In genomic region chr6:46174904-46175303, GRCh38 we compare ENCODE assay signal across 17 cellular contexts. TPM values are rescaled to one million over a fixed set of nuclear protein-coding genes. Genes with fewer than 3 reads are reported as not detected.
DNase-seq lines count a peak whose midpoint lies in the region; ATAC-seq and TF ChIP-seq lines count a peak whose summit lies in the region.
"Had no signal": no experiment of that assay in that cellular context is flagged by ENCODE, and none has a peak within 500 bp of the region (broad histone marks: within the 10 kb centered on the region; RNA-seq: fewer than 3 reads in every experiment).

No MANE protein-coding gene starts in this region.

- H3K4me3 Mint-ChIP-seq in activated naive CD4-positive, alpha-beta T cell treated with anti-CD3 and anti-CD28 coated beads, Interleukin-2, amount 10 ng/mL, durations not matched to agents 7 days and 5 days = no peak overlapping the region
- H3K4me3 Mint-ChIP-seq in activated naive CD4-positive, alpha-beta T cell treated with anti-CD3 and anti-CD28 coated beads for 36 hours = no peak overlapping the region
- H3K4me3 Mint-ChIP-seq in T-helper 1 cell treated with Interleukin-12 subunit alpha and Interleukin-12 subunit beta and Interleukin-4 antibody, amounts not matched to agents 30 μg/mL and 1 μg/mL, for 36 hours = peak overlapping the region; percentile 41
- peak overlapping the region; percentile 78 to 80 for H3K4me3 Mint-ChIP-seq in effector memory CD8-positive, alpha-beta T cell
- H3K4me3 Mint-ChIP-seq in stimulated activated effector memory CD8-positive, alpha-beta T cell treated with anti-CD3 and anti-CD28 coated beads, Interleukin-12 subunit alpha, Interleukin-12 subunit beta, amount 100 ng/mL, for 72 hours = peak overlapping the region; percentile 57
- no peak overlapping the region for H3K4me3 Mint-ChIP-seq in glutamatergic neuron (ENCODE audit: unreplicated experiment)

- CTCF ChIA-PET in activated naive CD4-positive, alpha-beta T cell treated with anti-CD3 and anti-CD28 coated beads, Interleukin-2, amount 10 ng/mL, durations not matched to agents 7 days and 5 days (lab: Charles Lee) = no interaction called here
- CTCF ChIA-PET in activated naive CD4-positive, alpha-beta T cell treated with anti-CD3 and anti-CD28 coated beads for 36 hours (lab: Charles Lee) = no interaction called here

- intact Hi-C loops in activated naive CD4-positive, alpha-beta T cell treated with anti-CD3 and anti-CD28 coated beads for 36 hours (cut with micrococcal nuclease) = no loop called here

- ATAC-seq in effector memory CD8-positive, alpha-beta T cell (replicated peaks) = peak; percentile 47
- no peak for ATAC-seq in stimulated activated effector memory CD8-positive, alpha-beta T cell treated with anti-CD3 and anti-CD28 coated beads, Interleukin-12 subunit alpha, Interleukin-12 subunit beta, amount 100 ng/mL, for 72 hours

- no peaks in the 10 kb centered on the region for H3K9me3 Mint-ChIP-seq in activated naive CD4-positive, alpha-beta T cell treated with anti-CD3 and anti-CD28 coated beads, Interleukin-2, amount 10 ng/mL, durations not matched to agents 7 days and 5 days
- no peaks in the 10 kb centered on the region for H3K9me3 Mint-ChIP-seq in activated naive CD4-positive, alpha-beta T cell treated with anti-CD3 and anti-CD28 coated beads for 36 hours
- H3K9me3 Mint-ChIP-seq in T-helper 1 cell treated with Interleukin-12 subunit alpha and Interleukin-12 subunit beta and Interleukin-4 antibody, amounts not matched to agents 30 μg/mL and 1 μg/mL, for 36 hours = no peaks in the 10 kb centered on the region
- no peaks in the 10 kb centered on the region for H3K9me3 Mint-ChIP-seq in effector memory CD8-positive, alpha-beta T cell
- H3K9me3 Mint-ChIP-seq in stimulated activated effector memory CD8-positive, alpha-beta T cell treated with anti-CD3 and anti-CD28 coated beads, Interleukin-12 subunit alpha, Interleukin-12 subunit beta, amount 100 ng/mL, for 72 hours = no peaks in the 10 kb centered on the region
- H3K9me3 Mint-ChIP-seq in glutamatergic neuron (ENCODE audit: unreplicated experiment) = no peaks in the 10 kb centered on the region

- peaks cover 39% of the 10 kb centered on the region for H3K4me1 Mint-ChIP-seq in activated naive CD4-positive, alpha-beta T cell treated with anti-CD3 and anti-CD28 coated beads, Interleukin-2, amount 10 ng/mL, durations not matched to agents 7 days and 5 days
- H3K4me1 Mint-ChIP-seq in activated naive CD4-positive, alpha-beta T cell treated with anti-CD3 and anti-CD28 coated beads for 36 hours (ENCODE audit: low read depth) = peaks cover 13% of the 10 kb centered on the region
- H3K4me1 Mint-ChIP-seq in T-helper 1 cell treated with Interleukin-12 subunit alpha and Interleukin-12 subunit beta and Interleukin-4 antibody, amounts not matched to agents 30 μg/mL and 1 μg/mL, for 36 hours (ENCODE audit: low read depth) = peaks cover 21% of the 10 kb centered on the region
- H3K4me1 Mint-ChIP-seq in effector memory CD8-positive, alpha-beta T cell (ENCODE audit: low read depth in 2 of 2) = peaks cover 41 to 58% of the 10 kb centered on the region in 2 donors
- peaks cover 53% of the 10 kb centered on the region for H3K4me1 Mint-ChIP-seq in stimulated activated effector memory CD8-positive, alpha-beta T cell treated with anti-CD3 and anti-CD28 coated beads, Interleukin-12 subunit alpha, Interleukin-12 subunit beta, amount 100 ng/mL, for 72 hours
- no peaks in the 10 kb centered on the region for H3K4me1 Mint-ChIP-seq in glutamatergic neuron (ENCODE audit: low read depth, unreplicated experiment)

- no peaks in the 10 kb centered on the region for H3K36me3 Mint-ChIP-seq in activated naive CD4-positive, alpha-beta T cell treated with anti-CD3 and anti-CD28 coated beads, Interleukin-2, amount 10 ng/mL, durations not matched to agents 7 days and 5 days
- no peaks in the 10 kb centered on the region for H3K36me3 Mint-ChIP-seq in activated naive CD4-positive, alpha-beta T cell treated with anti-CD3 and anti-CD28 coated beads for 36 hours (ENCODE audit: low read depth)
- H3K36me3 Mint-ChIP-seq in T-helper 1 cell treated with Interleukin-12 subunit alpha and Interleukin-12 subunit beta and Interleukin-4 antibody, amounts not matched to agents 30 μg/mL and 1 μg/mL, for 36 hours (ENCODE audit: low read depth) = no peaks in the 10 kb centered on the region
- H3K36me3 Mint-ChIP-seq in effector memory CD8-positive, alpha-beta T cell (ENCODE audit: insufficient read depth) = peaks cover 8% of the 10 kb centered on the region
- H3K36me3 Mint-ChIP-seq in stimulated activated effector memory CD8-positive, alpha-beta T cell treated with anti-CD3 and anti-CD28 coated beads, Interleukin-12 subunit alpha, Interleukin-12 subunit beta, amount 100 ng/mL, for 72 hours = peaks cover 5% of the 10 kb centered on the region
- H3K36me3 Mint-ChIP-seq in glutamatergic neuron (ENCODE audit: unreplicated experiment) = no peaks in the 10 kb centered on the region

- peak overlapping the region; percentile 89 for H3K27ac Mint-ChIP-seq in activated naive CD4-positive, alpha-beta T cell treated with anti-CD3 and anti-CD28 coated beads, Interleukin-2, amount 10 ng/mL, durations not matched to agents 7 days and 5 days
- H3K27ac Mint-ChIP-seq in activated naive CD4-positive, alpha-beta T cell treated with anti-CD3 and anti-CD28 coated beads for 36 hours = no peak overlapping the region
- H3K27ac Mint-ChIP-seq in T-helper 1 cell treated with Interleukin-12 subunit alpha and Interleukin-12 subunit beta and Interleukin-4 antibody, amounts not matched to agents 30 μg/mL and 1 μg/mL, for 36 hours = peak overlapping the region; percentile 65
- peak overlapping the region; percentile 99 for H3K27ac Mint-ChIP-seq in effector memory CD8-positive, alpha-beta T cell
- H3K27ac Mint-ChIP-seq in stimulated activated effector memory CD8-positive, alpha-beta T cell treated with anti-CD3 and anti-CD28 coated beads, Interleukin-12 subunit alpha, Interleukin-12 subunit beta, amount 100 ng/mL, for 72 hours = peak overlapping the region; percentile 69
- H3K27ac Mint-ChIP-seq in glutamatergic neuron (ENCODE audit: unreplicated experiment) = no peak overlapping the region

- no peak for TF ChIP-seq CTCF in glutamatergic neuron (IDR thresholded peaks at IDR 0.05; ENCODE audit: partially characterized antibody, unreplicated experiment)

- peaks cover 57% of the 10 kb centered on the region for H3K27me3 Mint-ChIP-seq in activated naive CD4-positive, alpha-beta T cell treated with anti-CD3 and anti-CD28 coated beads, Interleukin-2, amount 10 ng/mL, durations not matched to agents 7 days and 5 days
- H3K27me3 Mint-ChIP-seq in activated naive CD4-positive, alpha-beta T cell treated with anti-CD3 and anti-CD28 coated beads for 36 hours (ENCODE audit: low read depth) = peaks cover 12% of the 10 kb centered on the region
- H3K27me3 Mint-ChIP-seq in T-helper 1 cell treated with Interleukin-12 subunit alpha and Interleukin-12 subunit beta and Interleukin-4 antibody, amounts not matched to agents 30 μg/mL and 1 μg/mL, for 36 hours (ENCODE audit: low read depth) = peaks cover 71% of the 10 kb centered on the region
- no peaks in the 10 kb centered on the region for H3K27me3 Mint-ChIP-seq in effector memory CD8-positive, alpha-beta T cell
- H3K27me3 Mint-ChIP-seq in glutamatergic neuron (ENCODE audit: unreplicated experiment) = peaks cover 4% of the 10 kb centered on the region

- DNase-seq in activated naive CD4-positive, alpha-beta T cell treated with anti-CD3 and anti-CD28 coated beads, Interleukin-2, amount 10 ng/mL, durations not matched to agents 7 days and 5 days = no peak
- DNase-seq in activated naive CD4-positive, alpha-beta T cell treated with anti-CD3 and anti-CD28 coated beads for 36 hours = no peak
- peak; percentile 19 to 29 (median 28) for DNase-seq in effector memory CD8-positive, alpha-beta T cell
- no peak for DNase-seq in stimulated activated effector memory CD8-positive, alpha-beta T cell treated with anti-CD3 and anti-CD28 coated beads, Interleukin-12 subunit alpha, Interleukin-12 subunit beta, amount 100 ng/mL, for 72 hours (ENCODE audit: low spot score in 2 of 2)
- DNase-seq in glutamatergic neuron (no peak), amniotic stem cell (lab: John Stamatoyannopoulos, UW) (no peak)
- no peak for DNase-seq in central memory CD4-positive, alpha-beta T cell
- DNase-seq: DMS79 treated with DMSO at 0.1 percent for 48 hours, KG1, NCI-H1417, NCI-H187 treated with DMSO at 0.1 percent for 48 hours, NCI-H2227 treated with DMSO at 0.1 percent for 48 hours, NCI-H524, NCI-H82, SJCRH30 had no signal

RNA-seq across cellular contexts. Expression of gene ENPP5, which starts 4.1 kb away (rescaled TPM):
- total RNA-seq in activated naive CD4-positive, alpha-beta T cell treated with anti-CD3 and anti-CD28 coated beads for 36 hours = under 1 TPM; 0.24 to 0.62 TPM
- 1.2 TPM for total RNA-seq in glutamatergic neuron (ENCODE audit: unreplicated experiment)
- total RNA-seq: A673, SJCRH30 had no signal

RNA-seq across cellular contexts. Expression of gene ENPP4, which starts 45.1 kb away (rescaled TPM):
- total RNA-seq in activated naive CD4-positive, alpha-beta T cell treated with anti-CD3 and anti-CD28 coated beads for 36 hours = 1 to 10 TPM; 7.7 to 8.0 TPM
- 3.1 TPM for total RNA-seq in glutamatergic neuron (ENCODE audit: unreplicated experiment)

Comparison
In these comparisons a context has a peak if more than half of its experiments do, and no peak if none do; other contexts are left out.
1. H3K27ac Mint-ChIP-seq: peak in activated naive CD4-positive, alpha-beta T cell treated with anti-CD3 and anti-CD28 coated beads, Interleukin-2, amount 10 ng/mL, durations not matched to agents 7 days and 5 days (single experiment), T-helper 1 cell treated with Interleukin-12 subunit alpha and Interleukin-12 subunit beta and Interleukin-4 antibody, amounts not matched to agents 30 μg/mL and 1 μg/mL, for 36 hours (single experiment), effector memory CD8-positive, alpha-beta T cell (2 of 2) and stimulated activated effector memory CD8-positive, alpha-beta T cell treated with anti-CD3 and anti-CD28 coated beads, Interleukin-12 subunit alpha, Interleukin-12 subunit beta, amount 100 ng/mL, for 72 hours (single experiment); none in activated naive CD4-positive, alpha-beta T cell treated with anti-CD3 and anti-CD28 coated beads for 36 hours (single experiment) and glutamatergic neuron (single experiment).
2. DNase-seq: peak in effector memory CD8-positive, alpha-beta T cell (3 of 3); none in activated naive CD4-positive, alpha-beta T cell treated with anti-CD3 and anti-CD28 coated beads, Interleukin-2, amount 10 ng/mL, durations not matched to agents 7 days and 5 days (single experiment), activated naive CD4-positive, alpha-beta T cell treated with anti-CD3 and anti-CD28 coated beads for 36 hours (single experiment), stimulated activated effector memory CD8-positive, alpha-beta T cell treated with anti-CD3 and anti-CD28 coated beads, Interleukin-12 subunit alpha, Interleukin-12 subunit beta, amount 100 ng/mL, for 72 hours (0 of 2), glutamatergic neuron (single experiment), amniotic stem cell (single experiment) and central memory CD4-positive, alpha-beta T cell (single experiment).
3. H3K4me3 Mint-ChIP-seq: peak in T-helper 1 cell treated with Interleukin-12 subunit alpha and Interleukin-12 subunit beta and Interleukin-4 antibody, amounts not matched to agents 30 μg/mL and 1 μg/mL, for 36 hours (single experiment), effector memory CD8-positive, alpha-beta T cell (2 of 2) and stimulated activated effector memory CD8-positive, alpha-beta T cell treated with anti-CD3 and anti-CD28 coated beads, Interleukin-12 subunit alpha, Interleukin-12 subunit beta, amount 100 ng/mL, for 72 hours (single experiment); none in activated naive CD4-positive, alpha-beta T cell treated with anti-CD3 and anti-CD28 coated beads, Interleukin-2, amount 10 ng/mL, durations not matched to agents 7 days and 5 days (single experiment), activated naive CD4-positive, alpha-beta T cell treated with anti-CD3 and anti-CD28 coated beads for 36 hours (single experiment) and glutamatergic neuron (single experiment).